27 cellular contexts compared by ENCODE assay signal in the genomic region with DNA sequence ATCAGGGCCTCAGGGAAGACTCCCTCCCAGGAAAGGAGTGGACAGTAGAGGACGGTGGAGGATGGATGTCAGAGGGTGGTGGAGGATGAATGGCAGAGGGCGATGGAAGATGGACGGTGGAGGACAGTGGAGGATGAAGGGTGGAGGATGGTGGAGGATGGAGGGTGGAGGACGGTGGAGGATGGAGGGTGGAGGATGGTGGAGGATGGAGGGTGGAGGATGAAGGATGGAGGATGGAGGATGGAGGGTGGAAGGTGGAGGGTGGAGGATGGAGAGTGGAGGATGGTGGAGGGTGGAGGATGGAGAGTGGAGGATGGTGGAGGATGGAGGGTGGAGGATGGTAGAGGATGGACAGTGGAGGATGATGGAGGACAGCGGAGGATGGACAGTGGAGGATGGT.
DNase-seq lines count a peak whose midpoint lies in the region; ATAC-seq and TF ChIP-seq lines count a peak whose summit lies in the region.
"Had no signal": no experiment of that assay in that cellular context is flagged by ENCODE, and none has a peak within 500 bp of the region (broad histone marks: within the 10 kb centered on the region; RNA-seq: fewer than 3 reads in every experiment).

No MANE protein-coding gene starts in this region.

- H3K4me3 Mint-ChIP-seq in brain: peak overlapping the region in 4 of 5 experiments; percentile 55 to 73 (median 68)
- peak overlapping the region; percentile 52 for H3K4me3 Mint-ChIP-seq in type B pancreatic cell
- H3K4me3 Mint-ChIP-seq: T-helper 2 cell treated with Interferon-gamma antibody and Interleukin-4, amounts not matched to agents 5 μg/mL and 100 μg/mL, for 36 hours had no signal

- H3K9me3 Mint-ChIP-seq in brain: peaks cover 0 to 3% (median 0%) of the 10 kb centered on the region in 5 experiments
- H3K9me3 Mint-ChIP-seq in type B pancreatic cell: no peaks in the 10 kb centered on the region
- H3K9me3 Mint-ChIP-seq: nephron progenitor cell; T-helper 2 cell treated with Interferon-gamma antibody and Interleukin-4, amounts not matched to agents 5 μg/mL and 100 μg/mL, for 36 hours had no signal

- H3K27ac Mint-ChIP-seq in brain: peak overlapping the region; percentile 97 to 100 (median 99)
- no peak overlapping the region for H3K27ac Mint-ChIP-seq in type B pancreatic cell
- H3K27ac Mint-ChIP-seq: T-helper 2 cell treated with Interferon-gamma antibody and Interleukin-4, amounts not matched to agents 5 μg/mL and 100 μg/mL, for 36 hours had no signal

- no peak for DNase-seq in SK-N-SH
- DNase-seq in type B pancreatic cell (ENCODE audit: extremely low spot score, unreplicated experiment): no peak
- DNase-seq in HPDE6-E6E7 (ENCODE audit: extremely low spot score): no peak
- DNase-seq in AG08396 (ENCODE audit: low spot score): no peak
- DNase-seq: activated CD4-positive, alpha-beta T cell treated with anti-CD3 and anti-CD28 coated beads, Interleukin-2, amount 50 U/mL, for 48 hours; activated CD4-positive, CD25-positive, alpha-beta regulatory T cell; activated CD8-positive, alpha-beta memory T cell treated with anti-CD3 and anti-CD28 coated beads, Interleukin-2, amount 50 U/mL, for 48 hours; activated effector memory CD4-positive, alpha-beta T cell treated with anti-CD3 and anti-CD28 coated beads, Interleukin-2, amount 50 U/mL, for 16 hours; BE2C; Calu3; EL; heart left ventricle; left colon; MM.1S; NCI-H1436 treated with DMSO at 0.1 percent for 48 hours; NCI-H524 treated with DMSO at 0.1 percent for 48 hours; nephron progenitor cell; Peyer's patch; stimulated activated CD4-positive, alpha-beta T cell treated with anti-CD3 and anti-CD28 coated beads, Interleukin-2, amount 100 ng/mL, for 48 hours; stimulated activated naive CD4-positive, alpha-beta T cell treated with Interleukin-2 at 50 U/mL for 16 hours had no signal

- no peaks in the 10 kb centered on the region for H3K79me2 ChIP-seq in SK-N-SH (ENCODE audit: insufficient read depth)

- no peaks in the 10 kb centered on the region for H3K9me3 ChIP-seq in SK-N-SH
- no peaks in the 10 kb centered on the region for H3K9me3 ChIP-seq in mesodermal cell (ENCODE audit: control insufficient read depth, low read length)
- H3K9me3 ChIP-seq: BE2C, heart left ventricle, Peyer's patch had no signal

- TF ChIP-seq EP300 in SK-N-SH (IDR thresholded peaks at IDR 0.05; ENCODE audit: borderline replicate concordance in 1 of 2, low read depth in 1 of 2, low read length in 1 of 2): no peak

- H3K9ac ChIP-seq in SK-N-SH: no peak overlapping the region

- H3K27me3 ChIP-seq in SK-N-SH (ENCODE audit: insufficient read depth): no peaks in the 10 kb centered on the region
- H3K27me3 ChIP-seq: BE2C, heart left ventricle, Peyer's patch had no signal

- H2AFZ ChIP-seq in SK-N-SH (ENCODE audit: low read depth): no peak overlapping the region

- TF ChIP-seq CTCF in SK-N-SH (IDR thresholded peaks at IDR 0.05) (no peak), brain (conservative IDR thresholded peaks at IDR 0.05) (no peak), type B pancreatic cell (conservative IDR thresholded peaks at IDR 0.05) (no peak)

- H3K36me3 Mint-ChIP-seq in brain (no peaks in the 10 kb centered on the region), type B pancreatic cell (no peaks in the 10 kb centered on the region)

- H3K27ac ChIP-seq in SK-N-SH (ENCODE audit: low read depth in 2 of 2, low read length in 1 of 2) (peak overlapping the region; percentile 100; a peak in 2 of 4 replicates), mesodermal cell (ENCODE audit: low read depth, low read length, severe bottlenecking) (peak overlapping the region; percentile 79)
- H3K27ac ChIP-seq: 22Rv1, Peyer's patch had no signal

- POLR2A ChIA-PET in SK-N-SH (lab: Yijun Ruan, JAX): interaction anchor here (3.2 kb wide), 1 partner anchor 129 kb away, joined by 12 read pairs; no protein-coding TSS in a partner anchor

- peaks cover 73 to 89% of the 10 kb centered on the region in 2 experiments for H3K4me1 ChIP-seq in SK-N-SH (ENCODE audit: control insufficient read depth in 1 of 2, insufficient read depth in 2 of 2, low read depth in 1 of 2, low read length in 1 of 2)
- H3K4me1 ChIP-seq in mesodermal cell (ENCODE audit: control insufficient read depth, insufficient read depth, low read length, poor library complexity, severe bottlenecking): peaks cover 79% of the 10 kb centered on the region

- no peaks in the 10 kb centered on the region for H3K9me2 ChIP-seq in SK-N-SH

- ATAC-seq in SK-N-SH treated with all-trans-retinoic acid at 6 μM for 48 hours (no peak), HG02938 (IDR thresholded peaks at IDR 0.05; ENCODE audit: unreplicated experiment) (no peak)
- ATAC-seq: heart left ventricle, left colon had no signal

- H3K36me3 ChIP-seq in SK-N-SH (replicated peaks in 1 of 2; ENCODE audit: control insufficient read depth in 1 of 2, insufficient read depth in 2 of 2, low read length in 1 of 2): no peaks in the 10 kb centered on the region
- H3K36me3 ChIP-seq in mesodermal cell (ENCODE audit: control insufficient read depth, insufficient read depth, low read length): no peaks in the 10 kb centered on the region
- H3K36me3 ChIP-seq: BE2C, heart left ventricle, Peyer's patch had no signal

- peaks cover 7% of the 10 kb centered on the region for H3K27me3 Mint-ChIP-seq in brain
- no peaks in the 10 kb centered on the region for H3K27me3 Mint-ChIP-seq in type B pancreatic cell

- TF ChIP-seq RAD21 in SK-N-SH (IDR thresholded peaks at IDR 0.05; ENCODE audit: low read length): no peak

- peaks cover 42% of the 10 kb centered on the region for H3F3A ChIP-seq in SK-N-SH (replicated peaks; ENCODE audit: insufficient read depth)

- H3K4me3 ChIP-seq in SK-N-SH (ENCODE audit: low read depth in 2 of 2, low read length in 1 of 2): no peak overlapping the region
- H3K4me3 ChIP-seq in mesodermal cell (ENCODE audit: extremely low read depth, insufficient read depth, low read length, poor library complexity, severe bottlenecking): no peak overlapping the region
- H3K4me3 ChIP-seq: heart left ventricle, Peyer's patch, skin epidermis had no signal

- WGBS in SK-N-SH (ENCODE audit: low lambda C conversion rate): 97% methylated on average over 5 of the region's 5 CpGs
- 83 to 87% methylated on average over 5 of the region's 5 CpGs for WGBS in mesodermal cell (ENCODE audit: insufficient coverage in 2 of 2), 2 experiments

- no peaks in the 10 kb centered on the region; the same call in 1 of the 2 replicates for H4K20me1 ChIP-seq in SK-N-SH (ENCODE audit: insufficient read depth)

- H3K4me1 Mint-ChIP-seq in brain (peaks cover 100% of the 10 kb centered on the region), type B pancreatic cell (ENCODE audit: unreplicated experiment) (peaks cover 91% of the 10 kb centered on the region)

- peak overlapping the region; percentile 9; the same call in 1 of the 2 replicates for H3K4me2 ChIP-seq in SK-N-SH

- CTCF ChIA-PET in SK-N-SH (lab: Yijun Ruan, JAX): interaction anchor here (1.5 to 19.9 kb wide), 5 partner anchors 9 to 146 kb away, joined by 8 to 484 read pairs (median 187); a partner anchor contains a TSS

TF ChIP-seq in SK-N-SH, 30 proteins besides CTCF, POLR2A, EP300 and RAD21:
- TF ChIP-seq SMC3 (IDR thresholded peaks at IDR 0.05; ENCODE audit: low read depth, low read length) (no peak), ELF1 (IDR thresholded peaks at IDR 0.05) (no peak), TCF12 (IDR thresholded peaks at IDR 0.05) (no peak), TEAD4 (IDR thresholded peaks at IDR 0.05; ENCODE audit: borderline replicate concordance, insufficient read depth) (no peak)

TF ChIP-seq in SK-N-SH treated with all-trans-retinoic acid at 6 μM for 48 hours, 23 proteins besides CTCF, POLR2A, EP300 and RAD21:
- no peak for TF ChIP-seq OSR1 (CRISPR knock-in tag; IDR thresholded peaks at IDR 0.05)
- no peak for TF ChIP-seq ZC3H10 (CRISPR knock-in tag; IDR thresholded peaks at IDR 0.05)
- TF ChIP-seq ZFP3 (CRISPR knock-in tag; IDR thresholded peaks at IDR 0.05): no peak
- TF ChIP-seq, protein P1, sequence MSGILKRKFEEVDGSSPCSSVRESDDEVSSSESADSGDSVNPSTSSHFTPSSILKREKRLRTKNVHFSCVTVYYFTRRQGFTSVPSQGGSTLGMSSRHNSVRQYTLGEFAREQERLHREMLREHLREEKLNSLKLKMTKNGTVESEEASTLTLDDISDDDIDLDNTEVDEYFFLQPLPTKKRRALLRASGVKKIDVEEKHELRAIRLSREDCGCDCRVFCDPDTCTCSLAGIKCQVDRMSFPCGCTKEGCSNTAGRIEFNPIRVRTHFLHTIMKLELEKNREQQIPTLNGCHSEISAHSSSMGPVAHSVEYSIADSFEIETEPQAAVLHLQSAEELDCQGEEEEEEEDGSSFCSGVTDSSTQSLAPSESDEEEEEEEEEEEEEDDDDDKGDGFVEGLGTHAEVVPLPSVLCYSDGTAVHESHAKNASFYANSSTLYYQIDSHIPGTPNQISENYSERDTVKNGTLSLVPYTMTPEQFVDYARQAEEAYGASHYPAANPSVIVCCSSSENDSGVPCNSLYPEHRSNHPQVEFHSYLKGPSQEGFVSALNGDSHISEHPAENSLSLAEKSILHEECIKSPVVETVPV (CRISPR knock-in tag; IDR thresholded peaks at IDR 0.05): no peak
- no peak for TF ChIP-seq RARB (CRISPR knock-in tag; IDR thresholded peaks at IDR 0.05)
- TF ChIP-seq, protein P2, sequence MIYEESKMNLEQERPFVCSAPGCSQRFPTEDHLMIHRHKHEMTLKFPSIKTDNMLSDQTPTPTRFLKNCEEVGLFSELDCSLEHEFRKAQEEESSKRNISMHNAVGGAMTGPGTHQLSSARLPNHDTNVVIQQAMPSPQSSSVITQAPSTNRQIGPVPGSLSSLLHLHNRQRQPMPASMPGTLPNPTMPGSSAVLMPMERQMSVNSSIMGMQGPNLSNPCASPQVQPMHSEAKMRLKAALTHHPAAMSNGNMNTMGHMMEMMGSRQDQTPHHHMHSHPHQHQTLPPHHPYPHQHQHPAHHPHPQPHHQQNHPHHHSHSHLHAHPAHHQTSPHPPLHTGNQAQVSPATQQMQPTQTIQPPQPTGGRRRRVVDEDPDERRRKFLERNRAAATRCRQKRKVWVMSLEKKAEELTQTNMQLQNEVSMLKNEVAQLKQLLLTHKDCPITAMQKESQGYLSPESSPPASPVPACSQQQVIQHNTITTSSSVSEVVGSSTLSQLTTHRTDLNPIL (CRISPR knock-in tag; IDR thresholded peaks at IDR 0.05; ENCODE audit: low read depth): no peak
- TF ChIP-seq TOX (CRISPR knock-in tag; IDR thresholded peaks at IDR 0.05; ENCODE audit: borderline replicate concordance): no peak
- no peak for TF ChIP-seq GLIS3 (CRISPR knock-in tag; IDR thresholded peaks at IDR 0.05)
- TF ChIP-seq TCF4 (CRISPR knock-in tag; IDR thresholded peaks at IDR 0.05; ENCODE audit: borderline replicate concordance): no peak
